ENCODE assay signal across 22 cellular contexts in genomic region chr1:216015116-216015515, GRCh38.
"Had no signal": no experiment of that assay in that cellular context is flagged by ENCODE, and none has a peak within 500 bp of the region (broad histone marks: within the 10 kb centered on the region; RNA-seq: fewer than 3 reads in every experiment).

No MANE protein-coding gene starts in this region.

- H3K36me3 ChIP-seq: brain microvascular endothelial cell, cardiac muscle cell, Peyer's patch had no signal

- DNase-seq: activated CD4-positive, alpha-beta memory T cell treated with anti-CD3 and anti-CD28 coated beads, Interleukin-2, amount 10 ng/mL, durations not matched to agents 7 days and 5 days; activated CD4-positive, alpha-beta T cell treated with anti-CD3 and anti-CD28 coated beads for 36 hours; activated CD4-positive, alpha-beta T cell treated with anti-CD3 and anti-CD28 coated beads, Interleukin-2, amount 50 U/mL, for 1 hour; activated CD8-positive, alpha-beta memory T cell treated with anti-CD3 and anti-CD28 coated beads, Interleukin-2, amount 50 U/mL, for 4 hours; activated gamma-delta T cell treated with Interleukin-2 at 50 U/mL for 16 hours; activated naive CD4-positive, alpha-beta T cell treated with anti-CD3 and anti-CD28 coated beads, Interleukin-2, amount 10 ng/mL, durations not matched to agents 7 days and 5 days; activated naive CD8-positive, alpha-beta T cell treated with anti-CD3 and anti-CD28 coated beads for 36 hours; activated T-cell treated with anti-CD3 and anti-CD28 coated beads, Interleukin-2, amount 50 U/mL, for 72 hours; brain microvascular endothelial cell; NCI-H1092; NCI-H1417; NCI-H2029; NCI-H2107; NCI-H510A treated with DMSO at 0.1 percent for 48 hours; NCI-H69; NK-92 treated with Interleukin-12 subunit alpha and Interleukin-12 subunit beta, amount 100 ng/mL, for 24 hours; Peyer's patch; T-cell; T-helper 2 cell had no signal

- H3K27ac ChIP-seq: brain microvascular endothelial cell, cardiac muscle cell, Peyer's patch, SK-N-MC, VCaP had no signal

- H3K4me1 ChIP-seq: Peyer's patch had no signal

- H3K27me3 ChIP-seq: brain microvascular endothelial cell, cardiac muscle cell, Peyer's patch had no signal

- H3K4me3 ChIP-seq: cardiac muscle cell, Peyer's patch, SK-N-MC had no signal

- H3K9me3 ChIP-seq: Peyer's patch had no signal

- ATAC-seq: activated CD4-positive, alpha-beta T cell treated with anti-CD3 and anti-CD28 coated beads for 36 hours; activated T-cell treated with anti-CD3 and anti-CD28 coated beads, Interleukin-2, amount 50 U/mL, for 72 hours; T-cell had no signal
